20 cellular contexts compared by ENCODE assay signal in the genomic region with DNA sequence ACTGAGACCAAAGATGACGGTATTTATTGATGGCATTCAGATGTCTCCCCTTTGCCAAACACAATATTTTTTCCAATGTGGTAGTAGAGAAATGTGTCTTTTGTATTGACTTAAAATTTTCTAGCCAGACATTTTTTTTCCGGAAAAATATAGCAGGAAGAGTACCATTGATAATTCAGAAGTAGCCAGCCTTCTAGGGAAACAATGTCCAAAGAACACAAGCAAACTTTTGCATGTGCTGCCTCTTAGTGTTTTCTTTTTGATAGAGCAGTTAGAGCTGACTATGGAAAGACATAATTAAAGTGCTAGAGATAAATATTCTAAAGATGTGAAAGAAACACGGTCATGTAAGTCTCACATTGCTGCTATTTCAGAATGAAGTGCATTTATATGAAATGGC.
DNase-seq lines count a peak whose midpoint lies in the region; ATAC-seq and TF ChIP-seq lines count a peak whose summit lies in the region.
"Had no signal": no experiment of that assay in that cellular context is flagged by ENCODE, and none has a peak within 500 bp of the region (broad histone marks: within the 10 kb centered on the region; RNA-seq: fewer than 3 reads in every experiment).

No MANE protein-coding gene starts in this region.

- H3K9me3 Mint-ChIP-seq in activated CD8-positive, alpha-beta T cell treated with anti-CD3 and anti-CD28 coated beads, Interleukin-2, amount 10 ng/mL, durations not matched to agents 7 days and 5 days (ENCODE audit: insufficient read depth) = peaks cover 3% of the 10 kb centered on the region

- H4K5ac ChIP-seq in IMR-90 (ENCODE audit: low read depth, low read length) = no peak overlapping the region

- H3K27me3 ChIP-seq in IMR-90 (ENCODE audit: control insufficient read depth, insufficient read depth, low read length) (no peaks in the 10 kb centered on the region), lower lobe of right lung (ENCODE audit: low read depth) (no peaks in the 10 kb centered on the region)

- no peaks in the 10 kb centered on the region; the same call in 1 of the 2 replicates for H3K9me1 ChIP-seq in IMR-90 (ENCODE audit: insufficient read depth, low read length)

- dilution Hi-C loops in IMR-90 (cut with HindIII; ENCODE audit: low sequenced_read_pairs, unreplicated experiment) = no loop called here

- ATAC-seq in IMR-90 (ENCODE audit: low read depth) (0 out of 2 replicates have a peak, but pooled peaks have one; percentile 32), lower lobe of right lung (no peak)
- ATAC-seq in activated CD8-positive, alpha-beta T cell treated with anti-CD3 and anti-CD28 coated beads, Interleukin-2, amount 10 ng/mL, durations not matched to agents 7 days and 5 days = no peak
- ATAC-seq: GM12878 had no signal

- H2AFZ ChIP-seq in IMR-90 (replicated peaks; ENCODE audit: low read length, poor library complexity) = no peak overlapping the region
- H2AFZ ChIP-seq: PC-9 had no signal

- H3K4ac ChIP-seq in IMR-90 (ENCODE audit: low read depth, low read length) = no peak overlapping the region

- H3K9ac ChIP-seq in IMR-90 (ENCODE audit: low read depth, low read length) = no peak overlapping the region

- H3K56ac ChIP-seq in IMR-90 (ENCODE audit: extremely low read depth, insufficient read depth, low read length) = no peak overlapping the region

- CTCF ChIA-PET in IMR-90 (lab: Yijun Ruan, JAX) = interaction anchor here (0.6 kb wide), 1 partner anchor 27 kb away, joined by 3 read pairs; no protein-coding TSS in a partner anchor
- CTCF ChIA-PET in activated CD8-positive, alpha-beta T cell treated with anti-CD3 and anti-CD28 coated beads, Interleukin-2, amount 10 ng/mL, durations not matched to agents 7 days and 5 days (lab: Charles Lee) = no interaction called here

- peak; percentile 25; the same call in 1 of the 2 replicates for TF ChIP-seq RAD21 in IMR-90 (IDR thresholded peaks at IDR 0.05; ENCODE audit: low read length)

- no peaks in the 10 kb centered on the region for H3K36me3 Mint-ChIP-seq in activated CD8-positive, alpha-beta T cell treated with anti-CD3 and anti-CD28 coated beads, Interleukin-2, amount 10 ng/mL, durations not matched to agents 7 days and 5 days (ENCODE audit: low read depth)
- H3K36me3 Mint-ChIP-seq: CD4-positive, alpha-beta memory T cell had no signal

- no peak for DNase-seq in AG09309 (ENCODE audit: low read depth)
- peak; percentile 8 for DNase-seq in IMR-90
- DNase-seq in choroid plexus epithelial cell (ENCODE audit: low read depth) = peak; percentile 20
- DNase-seq in lower lobe of right lung = no peak
- no peak for DNase-seq in stimulated activated CD4-positive, alpha-beta T cell treated with anti-CD3 and anti-CD28 coated beads, Interleukin-1b, Interleukin-23, amount 100 ng/mL, for 48 hours
- DNase-seq in NOMO-1 treated with dmso at 0.1 percent for 144 hours (lab: John Stamatoyannopoulos, UW; ENCODE audit: unreplicated experiment) = no peak
- no peak for DNase-seq in iPS-NIHi7 (ENCODE audit: extremely low spot score)
- no peak for DNase-seq in activated CD8-positive, alpha-beta T cell treated with anti-CD3 and anti-CD28 coated beads, Interleukin-2, amount 10 ng/mL, durations not matched to agents 7 days and 5 days
- DNase-seq: CD4-positive, alpha-beta memory T cell; DMS79; KBM-7; NCI-H1048; NCI-H146; NCI-H226; NCI-H526 treated with DMSO at 0.1 percent for 48 hours; PC-9; Right ventricle myocardium superior had no signal

- no peaks in the 10 kb centered on the region for H3K79me1 ChIP-seq in IMR-90 (ENCODE audit: low read depth in 1 of 2, low read length in 2 of 2)

- BruUV-seq in IMR-90 (replicated peaks; lab: Mats Ljungman, UMichigan) = no TSS peak

- no peak overlapping the region for H2BK20ac ChIP-seq in IMR-90 (ENCODE audit: low read depth, low read length)

- H3K36me3 ChIP-seq in IMR-90 (ENCODE audit: control insufficient read depth, insufficient read depth, low read length) (peaks cover 2% of the 10 kb centered on the region; the same call in 1 of the 2 replicates), lower lobe of right lung (no peaks in the 10 kb centered on the region)

- intact Hi-C loops in IMR-90 (cut with micrococcal nuclease) = no loop called here
- intact Hi-C loops in lower lobe of right lung (cut with DNase I) = no loop called here

- peak; percentile 20 for TF ChIP-seq CTCF in AG09309 (IDR thresholded peaks at IDR 0.05; ENCODE audit: control insufficient read depth, insufficient read depth, low read depth, low read length, missing control alignments)
- TF ChIP-seq CTCF in IMR-90 (conservative IDR thresholded peaks at IDR 0.05; ENCODE audit: low read depth, low read length) = no peak; the same call in 1 of the 2 replicates
- no peak for TF ChIP-seq CTCF in choroid plexus epithelial cell (conservative IDR thresholded peaks at IDR 0.05; ENCODE audit: low read depth, low read length)
- TF ChIP-seq CTCF in lower lobe of right lung (IDR thresholded peaks at IDR 0.05) = peak; percentile 13

- no peak overlapping the region for H2BK120ac ChIP-seq in IMR-90 (ENCODE audit: low read depth, low read length)

- no peak overlapping the region for H3K23ac ChIP-seq in IMR-90 (ENCODE audit: low read depth, low read length)

- H3K9me3 ChIP-seq in IMR-90 (ENCODE audit: control insufficient read depth, insufficient read depth, low read length) (no peaks in the 10 kb centered on the region), lower lobe of right lung (no peaks in the 10 kb centered on the region)

- no peaks in the 10 kb centered on the region for H3K4me1 Mint-ChIP-seq in activated CD8-positive, alpha-beta T cell treated with anti-CD3 and anti-CD28 coated beads, Interleukin-2, amount 10 ng/mL, durations not matched to agents 7 days and 5 days (ENCODE audit: low read depth)
- H3K4me1 Mint-ChIP-seq: B cell; CD4-positive, alpha-beta memory T cell had no signal

- H2BK15ac ChIP-seq in IMR-90 (ENCODE audit: low read depth, low read length) = no peak overlapping the region

- in situ Hi-C loops in IMR-90 (cut with MboI; ENCODE audit: low sequenced_read_pairs) = no loop called here

- no peak overlapping the region for H2AK9ac ChIP-seq in IMR-90 (replicated peaks; ENCODE audit: low read depth, low read length, poor library complexity)

- POLR2A ChIA-PET in IMR-90 (lab: Charles Lee; ENCODE audit: unreplicated experiment) = interaction anchor here (0.6 kb wide), 1 partner anchor 9 kb away, joined by 3 read pairs; no protein-coding TSS in a partner anchor
- POLR2A ChIA-PET in activated CD8-positive, alpha-beta T cell treated with anti-CD3 and anti-CD28 coated beads, Interleukin-2, amount 10 ng/mL, durations not matched to agents 7 days and 5 days (lab: Charles Lee) = no interaction called here

- no peak overlapping the region for H2AK5ac ChIP-seq in IMR-90 (ENCODE audit: low read depth, low read length)

- TF ChIP-seq POLR2A in IMR-90 (IDR thresholded peaks at IDR 0.05; ENCODE audit: low read depth, low read length) = no peak

- no peak overlapping the region for H2BK5ac ChIP-seq in IMR-90 (ENCODE audit: low read depth, low read length, poor library complexity, severe bottlenecking)

- H3K27ac ChIP-seq in IMR-90 (ENCODE audit: insufficient read depth, low read length) (no peak overlapping the region), lower lobe of right lung (no peak overlapping the region)
- H3K27ac ChIP-seq: HL-60, PC-9 had no signal

- H3K4me2 ChIP-seq in IMR-90 (ENCODE audit: low read depth, low read length) = no peak overlapping the region
- H3K4me2 ChIP-seq: PC-9 had no signal

- H3K18ac ChIP-seq in IMR-90 (ENCODE audit: low read depth, low read length) = no peak overlapping the region

- H4K20me1 ChIP-seq in IMR-90 (ENCODE audit: insufficient read depth, low read length) = no peaks in the 10 kb centered on the region

- 100% methylated on average over 1 of the region's 3 CpGs; no CpG with 5 or more reads in 1 of the 2 experiments for WGBS in IMR-90 (ENCODE audit: extremely low coverage in 2 of 2, insufficient read length in 1 of 2), 2 experiments

- no peak overlapping the region for H4K91ac ChIP-seq in IMR-90 (ENCODE audit: insufficient read depth, low read depth, low read length)

- no peak overlapping the region for H3K4me3 Mint-ChIP-seq in activated CD8-positive, alpha-beta T cell treated with anti-CD3 and anti-CD28 coated beads, Interleukin-2, amount 10 ng/mL, durations not matched to agents 7 days and 5 days
- H3K4me3 Mint-ChIP-seq: B cell; CD4-positive, alpha-beta memory T cell had no signal

- H3K27me3 Mint-ChIP-seq in activated CD8-positive, alpha-beta T cell treated with anti-CD3 and anti-CD28 coated beads, Interleukin-2, amount 10 ng/mL, durations not matched to agents 7 days and 5 days (ENCODE audit: low read depth) = no peaks in the 10 kb centered on the region
- H3K27me3 Mint-ChIP-seq: B cell; CD4-positive, alpha-beta memory T cell had no signal

- H3K4me1 ChIP-seq in IMR-90 (ENCODE audit: control insufficient read depth, insufficient read depth, low read length) (peaks cover 2% of the 10 kb centered on the region; the same call in 1 of the 2 replicates), lower lobe of right lung (no peaks in the 10 kb centered on the region)

- no peak overlapping the region for H4K8ac ChIP-seq in IMR-90 (ENCODE audit: low read depth in 2 of 2, low read length in 2 of 2)

- H3K14ac ChIP-seq in IMR-90 (replicated peaks; ENCODE audit: low read depth, low read length) = no peak overlapping the region

- H3K27ac Mint-ChIP-seq in activated CD8-positive, alpha-beta T cell treated with anti-CD3 and anti-CD28 coated beads, Interleukin-2, amount 10 ng/mL, durations not matched to agents 7 days and 5 days = no peak overlapping the region
- H3K27ac Mint-ChIP-seq: B cell; CD4-positive, alpha-beta memory T cell had no signal

- H3K4me3 ChIP-seq in AG09309 (ENCODE audit: control insufficient read depth, low read depth, low read length) (no peak overlapping the region), IMR-90 (ENCODE audit: insufficient read depth, low read depth, low read length) (no peak overlapping the region), choroid plexus epithelial cell (ENCODE audit: low read depth, low read length) (no peak overlapping the region), lower lobe of right lung (no peak overlapping the region)
- H3K4me3 ChIP-seq: GM12878, PC-9 had no signal

TF ChIP-seq in IMR-90, 13 proteins besides CTCF, POLR2A, EP300 and RAD21 (continues in another document):
- no peak for TF ChIP-seq MAZ (IDR thresholded peaks at IDR 0.05; ENCODE audit: borderline replicate concordance, low read depth, low read length)
- no peak for TF ChIP-seq NFE2L2 (IDR thresholded peaks at IDR 0.05; ENCODE audit: low read depth, low read length)
- no peak for TF ChIP-seq RCOR1 (IDR thresholded peaks at IDR 0.05; ENCODE audit: insufficient replicate concordance, low read length)
- no peak for TF ChIP-seq FOS (IDR thresholded peaks at IDR 0.05; ENCODE audit: low read depth, low read length)
- no peak for TF ChIP-seq BHLHE40 (IDR thresholded peaks at IDR 0.05; ENCODE audit: low read depth, low read length)
- no peak for TF ChIP-seq MAFK (IDR thresholded peaks at IDR 0.05; ENCODE audit: low read depth, low read length)
- no peak for TF ChIP-seq MXI1 (IDR thresholded peaks at IDR 0.05; ENCODE audit: borderline replicate concordance, low read depth, low read length)
- TF ChIP-seq CEBPB (IDR thresholded peaks at IDR 0.05; ENCODE audit: low read depth, low read length) = no peak

Comparison
In these comparisons a context has a peak if more than half of its experiments do, and no peak if none do; other contexts are left out.
1. DNase-seq: peak in IMR-90 (single experiment) and choroid plexus epithelial cell (single experiment); none in AG09309 (single experiment), lower lobe of right lung (single experiment), stimulated activated CD4-positive, alpha-beta T cell treated with anti-CD3 and anti-CD28 coated beads, Interleukin-1b, Interleukin-23, amount 100 ng/mL, for 48 hours (single experiment), NOMO-1 treated with dmso at 0.1 percent for 144 hours (single experiment), iPS-NIHi7 (single experiment) and activated CD8-positive, alpha-beta T cell treated with anti-CD3 and anti-CD28 coated beads, Interleukin-2, amount 10 ng/mL, durations not matched to agents 7 days and 5 days (single experiment).
2. CTCF ChIP-seq: peak in AG09309 (single experiment) and lower lobe of right lung (single experiment); none in IMR-90 (single experiment) and choroid plexus epithelial cell (single experiment).